Comparison of ENCODE assay signal across 12 cellular contexts in the genomic region with DNA sequence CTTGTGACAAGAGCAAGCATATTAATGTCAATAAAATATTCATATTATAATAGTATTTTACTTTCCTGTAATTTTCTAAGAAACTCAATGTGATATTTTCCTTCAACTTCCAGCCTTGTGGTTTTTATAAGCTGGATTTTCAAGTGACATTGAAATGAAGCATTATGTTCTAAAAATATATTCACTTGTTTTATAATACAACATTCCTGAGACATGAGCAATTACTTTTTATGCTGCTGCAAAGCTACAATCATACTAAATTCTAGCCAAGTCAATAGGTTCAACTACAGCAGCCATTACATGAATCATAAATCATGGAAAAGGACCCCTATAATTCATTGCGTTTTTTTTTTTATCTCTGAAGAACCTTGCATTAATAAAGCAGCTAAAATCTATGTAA.
DNase-seq lines count a peak whose midpoint lies in the region; ATAC-seq and TF ChIP-seq lines count a peak whose summit lies in the region.
"Had no signal": no experiment of that assay in that cellular context is flagged by ENCODE, and none has a peak within 500 bp of the region (broad histone marks: within the 10 kb centered on the region; RNA-seq: fewer than 3 reads in every experiment).

No MANE protein-coding gene starts in this region.

- H3K4me1 ChIP-seq in GM23248 (ENCODE audit: insufficient read depth) (peaks cover 12% of the 10 kb centered on the region), SJSA1 (replicated peaks) (peaks cover 17% of the 10 kb centered on the region)

- WGBS in GM23248 (ENCODE audit: low coverage in 1 of 2, low lambda C conversion rate in 2 of 2, missing lambda C conversion rate in 2 of 2), 2 experiments = 0 to 6% methylated on average over 1 of the region's 1 CpG

- in situ Hi-C loops in GM23248 (cut with MboI) (no loop called here), ACHN (cut with HindIII; ENCODE audit: low pct_ligation_motif_present, low pct_unique_long_range_greater_than_20kb, low sequenced_read_pairs) (no loop called here)

- no peak overlapping the region for H2AFZ ChIP-seq in GM23248

- no peaks in the 10 kb centered on the region for H4K20me1 ChIP-seq in GM23248 (ENCODE audit: insufficient read depth)

- ATAC-seq in HG03196 (IDR thresholded peaks at IDR 0.05; ENCODE audit: unreplicated experiment) = no peak
- ATAC-seq in HG02840 (IDR thresholded peaks at IDR 0.05; ENCODE audit: low FRiP score, unreplicated experiment) = no peak
- ATAC-seq: natural killer cell treated with Interleukin-12 subunit alpha and Interleukin-12 subunit beta and Interleukin-15 and Interleukin-18, amount 100 ng/mL, for 72 hours had no signal

- H3K4me3 ChIP-seq in GM23248 (no peak overlapping the region), SJSA1 (no peak overlapping the region), fibroblast of pulmonary artery (replicated peaks; ENCODE audit: low read depth, low read length) (no peak overlapping the region), skeletal muscle cell (ENCODE audit: low read depth, low read length) (no peak overlapping the region)

- DNase-seq in GM23248 (peak; percentile 73), SJSA1 (ENCODE audit: low read depth in 1 of 2, low spot score in 2 of 2) (peak in 1 of 2 experiments; percentile 55), fibroblast of pulmonary artery (ENCODE audit: low read depth) (peak; percentile 69), skeletal muscle cell (ENCODE audit: low read depth) (peak; percentile 33), cerebellar nuclear complex (lab: John Stamatoyannopoulos, UW) (no peak), ACHN (no peak)
- DNase-seq: activated CD8-positive, alpha-beta memory T cell treated with anti-CD3 and anti-CD28 coated beads for 24 hours; activated naive CD4-positive, alpha-beta T cell treated with anti-CD3 and anti-CD28 coated beads, Interleukin-2, amount 10 ng/mL, durations not matched to agents 7 days and 5 days; DMS 273 treated with DMSO at 0.1 percent for 48 hours had no signal

- H3K9ac ChIP-seq in GM23248 = no peak overlapping the region

- H3K79me2 ChIP-seq in GM23248 (ENCODE audit: insufficient read depth) = no peaks in the 10 kb centered on the region

- no peak overlapping the region for H3K27ac ChIP-seq in GM23248
- H3K27ac ChIP-seq in SJSA1 = peak overlapping the region; percentile 79

- H3K9me3 ChIP-seq in GM23248 (ENCODE audit: low read depth) (no peaks in the 10 kb centered on the region), SJSA1 (replicated peaks) (no peaks in the 10 kb centered on the region)

- no peaks in the 10 kb centered on the region for H3K9me2 ChIP-seq in GM23248 (ENCODE audit: insufficient read depth)

- TF ChIP-seq CTCF in fibroblast of pulmonary artery (IDR thresholded peaks at IDR 0.05; ENCODE audit: low read length, missing control alignments) = no peak

- peak overlapping the region; percentile 23 for H3K4me2 ChIP-seq in GM23248 (ENCODE audit: unreplicated experiment)

- no peaks in the 10 kb centered on the region for H3K27me3 ChIP-seq in GM23248 (replicated peaks; ENCODE audit: insufficient read depth)
- no peaks in the 10 kb centered on the region for H3K27me3 ChIP-seq in SJSA1 (replicated peaks)

- H3K36me3 ChIP-seq in GM23248 (ENCODE audit: low read depth) (no peaks in the 10 kb centered on the region), SJSA1 (no peaks in the 10 kb centered on the region)

- no peaks in the 10 kb centered on the region for H3F3A ChIP-seq in GM23248 (ENCODE audit: insufficient read depth)

Comparison
In these comparisons a context has a peak if more than half of its experiments do, and no peak if none do; other contexts are left out.
1. DNase-seq: peak in GM23248 (single experiment), fibroblast of pulmonary artery (single experiment) and skeletal muscle cell (single experiment); none in cerebellar nuclear complex (0 of 2) and ACHN (single experiment).